ENCODE assay signal across 25 cellular contexts in the genomic region with DNA sequence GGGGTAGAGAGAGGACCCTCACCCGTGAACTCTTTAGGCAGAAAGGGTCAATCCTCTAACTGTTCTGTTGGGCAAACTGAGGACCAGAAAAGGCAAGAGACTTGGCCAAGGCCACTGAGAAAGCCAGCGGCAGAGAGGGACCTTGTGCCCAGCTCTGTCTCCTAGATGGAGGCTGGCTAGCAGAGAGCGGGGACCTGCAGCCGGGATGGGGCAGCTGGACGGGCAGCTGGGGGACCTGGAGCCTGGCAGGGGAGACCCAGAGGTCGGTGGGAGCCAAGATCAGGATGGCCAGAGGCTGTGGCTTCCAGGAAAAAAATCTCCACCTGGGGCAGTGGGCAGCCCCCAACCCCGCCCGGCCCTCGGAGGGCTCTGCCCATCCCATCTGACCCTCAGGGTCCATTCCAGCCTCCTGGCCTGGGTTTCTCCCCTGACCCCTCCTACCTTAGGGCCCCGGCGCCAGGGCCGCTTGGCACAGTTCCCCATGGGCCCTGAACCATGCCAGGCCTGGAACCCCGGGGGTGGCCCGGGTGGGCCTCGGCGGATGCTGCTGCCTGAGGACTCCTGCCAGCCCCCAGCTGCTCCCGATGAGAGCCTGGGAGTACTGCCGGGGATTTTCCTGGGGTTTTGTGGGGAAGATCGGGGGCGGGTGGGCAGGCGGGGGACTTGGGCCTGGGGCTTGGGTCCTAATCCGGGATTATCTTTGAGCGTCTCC. TPM values are rescaled to one million over a fixed set of nuclear protein-coding genes. Genes with fewer than 3 reads are reported as not detected.
"Had no signal": no experiment of that assay in that cellular context is flagged by ENCODE, and none has a peak within 500 bp of the region (broad histone marks: within the 10 kb centered on the region; RNA-seq: fewer than 3 reads in every experiment).

A gene (minus strand): TSS at position 603 of the 712 bp plus-strand sequence. CDS start 120 bp downstream, at position 483.

- DNase-seq: cerebellar nuclear complex, dermis blood vessel endothelial cell, esophagus squamous epithelium, foreskin fibroblast, glutamatergic neuron, immature natural killer cell, left cardiac atrium, left ventricle myocardium inferior, lower lobe of right lung, midbrain, sigmoid colon, trophoblast cell had no signal

- H3K27ac Mint-ChIP-seq: memory B cell; stimulated activated naive CD8-positive, alpha-beta T cell treated with anti-CD3 and anti-CD28 coated beads, Interleukin-15, Interleukin-2, amounts not matched to agents 100 ng/mL and 50 ng/mL, for 24 hours had no signal

- H3K4me1 ChIP-seq: esophagus squamous epithelium, gastroesophageal sphincter, left ventricle myocardium inferior, lower lobe of right lung, right atrium auricular region, sigmoid colon had no signal

- ATAC-seq: gastroesophageal sphincter, left cardiac atrium, lower lobe of right lung had no signal

- H3K4me3 Mint-ChIP-seq: immature natural killer cell; memory B cell; nephron; stimulated activated naive CD8-positive, alpha-beta T cell treated with anti-CD3 and anti-CD28 coated beads, Interleukin-15, Interleukin-2, amounts not matched to agents 100 ng/mL and 50 ng/mL, for 24 hours had no signal

- H3K9me3 ChIP-seq: esophagus squamous epithelium, gastroesophageal sphincter, left ventricle myocardium inferior, lower lobe of right lung, neutrophil, right atrium auricular region, sigmoid colon had no signal

- FAIRE-seq: colon, keratinocyte had no signal

- H3K9me3 Mint-ChIP-seq: immature natural killer cell; nephron; stimulated activated naive CD8-positive, alpha-beta T cell treated with anti-CD3 and anti-CD28 coated beads, Interleukin-15, Interleukin-2, amounts not matched to agents 100 ng/mL and 50 ng/mL, for 24 hours had no signal

- H3K36me3 ChIP-seq: esophagus squamous epithelium, gastroesophageal sphincter, left ventricle myocardium inferior, lower lobe of right lung, neutrophil, right atrium auricular region, sigmoid colon had no signal

- H3K4me1 Mint-ChIP-seq: immature natural killer cell, memory B cell, nephron had no signal

- H3K4me3 ChIP-seq: esophagus squamous epithelium, gastroesophageal sphincter, left ventricle myocardium inferior, lower lobe of right lung, right atrium auricular region, sigmoid colon, skin epidermis had no signal

- H3K27me3 ChIP-seq: neutrophil, right atrium auricular region, sigmoid colon had no signal

- H3K27ac ChIP-seq: esophagus squamous epithelium, gastroesophageal sphincter, left ventricle myocardium inferior, lower lobe of right lung, neutrophil, right atrium auricular region, sigmoid colon, skin epidermis had no signal

RNA-seq across cellular contexts. Expression of the gene that starts here (rescaled TPM):
- total RNA-seq: dermis blood vessel endothelial cell, epithelial cell of proximal tubule, esophagus squamous epithelium, gastroesophageal sphincter, left cardiac atrium, left ventricle myocardium inferior, lower lobe of right lung, osteocyte, right atrium auricular region, sigmoid colon, subcutaneous adipose tissue, urinary bladder had no signal
- polyA plus RNA-seq: immature natural killer cell, keratinocyte, sigmoid colon, urinary bladder had no signal
